12 cellular contexts compared by ENCODE assay signal in genomic region chr9:34197756-34198711, GRCh38. TPM values are rescaled to one million over a fixed set of nuclear protein-coding genes. Genes with fewer than 3 reads are reported as not detected.
A peak's percentile ranks its signal among the peaks of the same experiment; 100 is the strongest.
DNase-seq lines count a peak whose midpoint lies in the region; ATAC-seq and TF ChIP-seq lines count a peak whose summit lies in the region.
"Had no signal": no experiment of that assay in that cellular context is flagged by ENCODE, and none has a peak within 500 bp of the region (broad histone marks: within the 10 kb centered on the region; RNA-seq: fewer than 3 reads in every experiment).

No MANE protein-coding gene starts in this region.

- no peak overlapping the region for H3K4me3 Mint-ChIP-seq in endothelial cell (ENCODE audit: unreplicated experiment)
- no peak overlapping the region for H3K4me3 Mint-ChIP-seq in osteocyte (ENCODE audit: unreplicated experiment)

- H3K27me3 Mint-ChIP-seq in endothelial cell (ENCODE audit: unreplicated experiment) (peaks cover 2% of the 10 kb centered on the region), osteocyte (ENCODE audit: unreplicated experiment) (no peaks in the 10 kb centered on the region)

- DNase-seq in DMS 273 (lab: John Stamatoyannopoulos, UW; ENCODE audit: unreplicated experiment): peak; percentile 30
- no peak for DNase-seq in DMS 273 treated with DMSO at 0.1 percent for 48 hours (lab: John Stamatoyannopoulos, UW)
- peak; percentile 34 for DNase-seq in NB4 (ENCODE audit: low read depth)
- peak; percentile 10 for DNase-seq in endothelial cell (ENCODE audit: low spot score)
- no peak for DNase-seq in osteocyte (ENCODE audit: extremely low spot score, unreplicated experiment)
- DNase-seq in middle frontal gyrus (ENCODE audit: extremely low spot score, low spot score): no peak
- DNase-seq in stimulated activated naive CD4-positive, alpha-beta T cell treated with Interleukin-2 at 50 U/mL for 16 hours (lab: John Stamatoyannopoulos, UW): no peak
- DNase-seq: 8988T; activated CD8-positive, alpha-beta memory T cell treated with anti-CD3 and anti-CD28 coated beads, Interleukin-2, amount 50 U/mL, for 48 hours; NCI-H1105 had no signal

- no peaks in the 10 kb centered on the region for H3K9me3 Mint-ChIP-seq in endothelial cell (ENCODE audit: unreplicated experiment)
- no peaks in the 10 kb centered on the region for H3K9me3 Mint-ChIP-seq in osteocyte (ENCODE audit: unreplicated experiment)

- no peak overlapping the region for H3K4me3 ChIP-seq in NB4 (ENCODE audit: low read depth, low read length)
- H3K4me3 ChIP-seq: SJSA1 had no signal

- H3K4me1 Mint-ChIP-seq in endothelial cell (ENCODE audit: unreplicated experiment) (peaks cover 4% of the 10 kb centered on the region), osteocyte (ENCODE audit: unreplicated experiment) (peaks cover 29% of the 10 kb centered on the region)

- TF ChIP-seq CTCF in NB4 (IDR thresholded peaks at IDR 0.05; ENCODE audit: low read depth, low read length) (no peak), endothelial cell (IDR thresholded peaks at IDR 0.05; ENCODE audit: unreplicated experiment) (no peak), osteocyte (IDR thresholded peaks at IDR 0.05) (no peak)

- H3K36me3 Mint-ChIP-seq in endothelial cell (ENCODE audit: low read depth, unreplicated experiment) (peaks cover 5% of the 10 kb centered on the region), osteocyte (ENCODE audit: unreplicated experiment) (peaks cover 9% of the 10 kb centered on the region)

- TF ChIP-seq POLR2A in NB4 (IDR thresholded peaks at IDR 0.05; ENCODE audit: extremely low read depth, insufficient read length): no peak

- no peak for ATAC-seq in GM21737 (IDR thresholded peaks at IDR 0.05; ENCODE audit: unreplicated experiment)

- H3K27ac Mint-ChIP-seq in endothelial cell (ENCODE audit: unreplicated experiment): peak overlapping the region; percentile 72
- H3K27ac Mint-ChIP-seq in osteocyte (ENCODE audit: unreplicated experiment): peak overlapping the region; percentile 45

RNA-seq across cellular contexts. Expression of gene UBAP1, which starts 19.2 kb away (rescaled TPM):
- total RNA-seq in endothelial cell (ENCODE audit: unreplicated experiment) (32.5 TPM), osteocyte (38.6 and 39.8 TPM in 2 replicates)

Comparison
In these comparisons a context has a peak if more than half of its experiments do, and no peak if none do; other contexts are left out.
1. DNase-seq: peak in DMS 273 (single experiment), NB4 (single experiment) and endothelial cell (single experiment); none in DMS 273 treated with DMSO at 0.1 percent for 48 hours (single experiment), osteocyte (single experiment), middle frontal gyrus (single experiment) and stimulated activated naive CD4-positive, alpha-beta T cell treated with Interleukin-2 at 50 U/mL for 16 hours (single experiment).